In genomic region chr12:108838194-108839010, GRCh38 we compare ENCODE assay signal across 1 cellular context.
TF ChIP-seq lines count a peak whose summit lies in the region.

No MANE protein-coding gene starts in this region.

TF ChIP-seq in H1, 55 proteins besides CTCF, POLR2A, EP300 and RAD21:
- TF ChIP-seq CTBP2 (IDR thresholded peaks at IDR 0.05; ENCODE audit: borderline replicate concordance, insufficient read depth, insufficient read length, low read length) (no peak), CREB1 (IDR thresholded peaks at IDR 0.05) (no peak), ASH2L (IDR thresholded peaks at IDR 0.05; ENCODE audit: low read length) (peak; percentile 25), POU5F1 (IDR thresholded peaks at IDR 0.05; ENCODE audit: low read depth, low read length) (no peak), EZH2 (IDR thresholded peaks at IDR 0.05; ENCODE audit: low read depth, low read length, severe bottlenecking) (no peak), EGR1 (IDR thresholded peaks at IDR 0.05; ENCODE audit: borderline replicate concordance, low read depth, low read length) (no peak), CHD2 (IDR thresholded peaks at IDR 0.05; ENCODE audit: low read length) (no peak), JUND (IDR thresholded peaks at IDR 0.05; ENCODE audit: low read length) (peak; percentile 60; the same call in 1 of the 2 replicates), CBX8 (IDR thresholded peaks at IDR 0.05; ENCODE audit: borderline replicate concordance, low read depth, low read length) (no peak), KDM5A (IDR thresholded peaks at IDR 0.05; ENCODE audit: low read length) (no peak), MAX (IDR thresholded peaks at IDR 0.05) (peak; percentile 73), BACH1 (IDR thresholded peaks at IDR 0.05; ENCODE audit: low read length) (peak; percentile 84), MAFK (IDR thresholded peaks at IDR 0.05; ENCODE audit: low read depth, low read length) (peak; percentile 86; the same call in 1 of the 2 replicates), E2F6 (IDR thresholded peaks at IDR 0.05) (peak; percentile 49; the same call in 1 of the 2 replicates), TAF1 (IDR thresholded peaks at IDR 0.05; ENCODE audit: low read depth, low read length) (no peak)
TF ChIP-seq in H1: peak in this region for 6.
